14 cellular contexts compared by ENCODE assay signal in the genomic region with DNA sequence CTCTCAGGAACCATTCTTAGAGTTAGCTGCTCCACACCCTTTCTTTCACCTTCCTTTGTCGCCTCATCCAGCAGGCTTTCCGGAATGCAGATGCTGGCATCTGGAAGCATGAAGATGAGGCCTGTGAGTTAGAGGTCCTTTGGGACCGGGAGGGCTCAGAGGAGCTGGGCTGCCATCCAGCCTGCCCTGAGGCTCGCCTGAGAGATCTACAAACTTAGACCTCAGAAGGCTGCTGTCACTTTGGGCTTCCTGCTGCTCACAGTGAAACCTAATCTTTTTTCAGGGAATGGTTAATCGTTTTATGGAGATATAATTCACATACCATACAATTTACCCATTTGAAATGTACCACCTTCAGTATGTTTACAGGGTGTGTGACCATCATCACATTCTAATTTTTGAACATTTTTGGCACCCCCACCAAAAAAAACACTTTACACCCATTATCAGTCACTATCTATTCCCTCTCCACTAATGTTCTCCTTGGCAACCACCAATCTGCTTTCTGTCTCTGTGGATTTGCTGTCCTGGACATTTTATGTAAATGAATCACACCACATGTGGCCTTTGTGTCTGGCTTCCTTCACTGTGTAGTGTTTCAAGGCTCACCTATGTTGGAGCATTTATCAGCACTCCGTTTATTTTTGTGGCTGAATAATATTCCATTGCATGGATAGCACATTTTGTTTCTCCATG. TPM values are rescaled to one million over a fixed set of nuclear protein-coding genes. Genes with fewer than 3 reads are reported as not detected.
DNase-seq lines count a peak whose midpoint lies in the region; ATAC-seq and TF ChIP-seq lines count a peak whose summit lies in the region.
"Had no signal": no experiment of that assay in that cellular context is flagged by ENCODE, and none has a peak within 500 bp of the region (broad histone marks: within the 10 kb centered on the region; RNA-seq: fewer than 3 reads in every experiment).

No MANE protein-coding gene starts in this region.

- H3K4me1 ChIP-seq in mammary epithelial cell (ENCODE audit: insufficient read depth, low read length): peaks cover 3% of the 10 kb centered on the region
- peaks cover 8% of the 10 kb centered on the region for H3K4me1 ChIP-seq in skeletal muscle satellite cell (ENCODE audit: control insufficient read depth, insufficient read depth, low read length)

- no peaks in the 10 kb centered on the region for H3K27me3 Mint-ChIP-seq in MCF 10A (ENCODE audit: insufficient read depth, unreplicated experiment)
- H3K27me3 Mint-ChIP-seq: activated CD4-positive, alpha-beta T cell treated with anti-CD3 and anti-CD28 coated beads for 36 hours had no signal

- intact Hi-C loops in mammary epithelial cell (cut with micrococcal nuclease): loop anchor here (5.0 kb wide), 1 partner anchor 295 kb away; no protein-coding TSS in a partner anchor
- intact Hi-C loops in MCF 10A (cut with micrococcal nuclease): no loop called here

- BruUV-seq in mammary epithelial cell (replicated peaks; lab: Mats Ljungman, UMichigan): no TSS peak
- no TSS peak for BruUV-seq in MCF 10A (replicated peaks; lab: Mats Ljungman, UMichigan)

- H4K20me1 ChIP-seq in mammary epithelial cell (ENCODE audit: insufficient read depth, low read length): no peaks in the 10 kb centered on the region

- H3K9ac ChIP-seq in mammary epithelial cell (ENCODE audit: insufficient read depth, low read length) (no peak overlapping the region), skeletal muscle satellite cell (ENCODE audit: low read depth, low read length) (no peak overlapping the region)

- H3K4me3 ChIP-seq in mammary epithelial cell (replicated peaks in 1 of 3; ENCODE audit: insufficient read depth in 1 of 3, low read depth in 2 of 3, low read length in 3 of 3) (no peak overlapping the region), skeletal muscle satellite cell (ENCODE audit: low read length) (no peak overlapping the region)
- H3K4me3 ChIP-seq: cardiac muscle cell had no signal

- H3K4me2 ChIP-seq in mammary epithelial cell (ENCODE audit: insufficient read depth, low read depth, low read length): no peak overlapping the region
- H3K4me2 ChIP-seq in skeletal muscle satellite cell (ENCODE audit: low read length): peak overlapping the region; percentile 10

- DNase-seq in mammary epithelial cell (peak; percentile 16), MCF 10A (ENCODE audit: unreplicated experiment) (no peak), NCI-H69 (lab: John Stamatoyannopoulos, UW) (peak; percentile 76), epidermal melanocyte (ENCODE audit: insufficient read length, low spot score) (peak; percentile 51), erythroblast (lab: John Stamatoyannopoulos, UW) (no peak)
- DNase-seq: activated CD4-positive, alpha-beta T cell treated with anti-CD3 and anti-CD28 coated beads for 36 hours; NCI-H1694 treated with DMSO at 0.1 percent for 48 hours; SW 1271 had no signal

- H3K9me3 ChIP-seq in mammary epithelial cell (replicated peaks; ENCODE audit: insufficient read depth, low read length) (no peaks in the 10 kb centered on the region), skeletal muscle satellite cell (replicated peaks; ENCODE audit: low read length) (no peaks in the 10 kb centered on the region)

- no peak for TF ChIP-seq POLR2A in erythroblast (IDR thresholded peaks at IDR 0.05; ENCODE audit: low read length)

- 32% methylated on average over 6 of the region's 6 CpGs for WGBS in mammary epithelial cell (ENCODE audit: low coverage, missing lambda C conversion rate)

- H3K9me3 Mint-ChIP-seq in MCF 10A (ENCODE audit: unreplicated experiment): peaks cover 6% of the 10 kb centered on the region

- H3K79me2 ChIP-seq in mammary epithelial cell (ENCODE audit: insufficient read depth, low read length): no peaks in the 10 kb centered on the region

- dilution Hi-C loops in mammary epithelial cell (cut with HindIII; ENCODE audit: low sequenced_read_pairs): no loop called here

- H3K27ac ChIP-seq in mammary epithelial cell (ENCODE audit: insufficient read depth, low read depth, low read length): no peak overlapping the region
- H3K27ac ChIP-seq: C4-2B, cardiac muscle cell had no signal

- no peak overlapping the region for H3K4me3 Mint-ChIP-seq in MCF 10A (ENCODE audit: unreplicated experiment)
- H3K4me3 Mint-ChIP-seq: activated CD4-positive, alpha-beta T cell treated with anti-CD3 and anti-CD28 coated beads for 36 hours; IgD-negative memory B cell had no signal

- CTCF ChIA-PET in mammary epithelial cell (lab: Charles Lee; ENCODE audit: low non-redundant PET) (no interaction called here), MCF 10A (lab: Yijun Ruan, JAX) (interaction anchor here (0.6 to 3.2 kb wide), 4 partner anchors 24 to 628 kb away, joined by 3 to 23 read pairs (median 6); no protein-coding TSS in a partner anchor)

- no peak for TF ChIP-seq CTCF in mammary epithelial cell (conservative IDR thresholded peaks at IDR 0.05 in 1 of 2, IDR thresholded peaks at IDR 0.05 in 1 of 2; ENCODE audit: extremely low read depth in 1 of 2, insufficient read depth in 1 of 2, low read depth in 1 of 2, low read length in 2 of 2)
- TF ChIP-seq CTCF in MCF 10A (IDR thresholded peaks at IDR 0.05; ENCODE audit: unreplicated experiment): no peak

- POLR2A ChIA-PET in MCF 10A (lab: Yijun Ruan, JAX): no interaction called here

- in situ Hi-C loops in mammary epithelial cell (cut with MboI; ENCODE audit: low sequenced_read_pairs in 2 of 2): loop anchor here in 1 of 2 donors (5.0 kb wide), 1 partner anchor 125 kb away; no protein-coding TSS in a partner anchor

- no peaks in the 10 kb centered on the region for H3K36me3 ChIP-seq in mammary epithelial cell (ENCODE audit: insufficient read depth, low read length)
- H3K36me3 ChIP-seq in skeletal muscle satellite cell (ENCODE audit: insufficient read depth, low read length): no peaks in the 10 kb centered on the region
- H3K36me3 ChIP-seq: cardiac muscle cell had no signal

- H3K27me3 ChIP-seq in mammary epithelial cell (ENCODE audit: insufficient read depth, low read length) (no peaks in the 10 kb centered on the region), skeletal muscle satellite cell (ENCODE audit: control insufficient read depth, insufficient read depth, low read length) (peaks cover 8% of the 10 kb centered on the region)
- H3K27me3 ChIP-seq: cardiac muscle cell had no signal

- peaks cover under 1% of the 10 kb centered on the region for H3K36me3 Mint-ChIP-seq in MCF 10A (ENCODE audit: insufficient read depth, unreplicated experiment)

- ATAC-seq in HG02571 (IDR thresholded peaks at IDR 0.05; ENCODE audit: unreplicated experiment): no peak
- ATAC-seq in GM18870 (IDR thresholded peaks at IDR 0.05; ENCODE audit: unreplicated experiment): no peak
- ATAC-seq: activated CD4-positive, alpha-beta T cell treated with anti-CD3 and anti-CD28 coated beads for 36 hours had no signal

- no peak overlapping the region for H3K27ac Mint-ChIP-seq in MCF 10A (ENCODE audit: low read depth, unreplicated experiment)
- H3K27ac Mint-ChIP-seq: activated CD4-positive, alpha-beta T cell treated with anti-CD3 and anti-CD28 coated beads for 36 hours; IgD-negative memory B cell had no signal

- no peak overlapping the region for H2AFZ ChIP-seq in mammary epithelial cell (ENCODE audit: low read depth, low read length)

- peaks cover 8% of the 10 kb centered on the region for H3K4me1 Mint-ChIP-seq in MCF 10A (ENCODE audit: insufficient read depth, unreplicated experiment)

RNA-seq across cellular contexts. Expression of gene MPC1, which starts 20.0 kb away (rescaled TPM):
- total RNA-seq in mammary epithelial cell (10 to 100 TPM; 21.5 to 24.8 TPM), MCF 10A (2022) (31.8 and 33.1 TPM in 2 replicates)
- polyA plus RNA-seq in mammary epithelial cell: 25.1 TPM
- 13.6 TPM for polyA minus RNA-seq in mammary epithelial cell
- total RNA-seq in skeletal muscle satellite cell (2012; rRNA removed): 27.1 and 33.2 TPM in 2 replicates

Comparison
In these comparisons a context has a peak if more than half of its experiments do, and no peak if none do; other contexts are left out.
1. DNase-seq: peak in mammary epithelial cell (single experiment), NCI-H69 (single experiment) and epidermal melanocyte (single experiment); none in MCF 10A (single experiment) and erythroblast (0 of 2).